In genomic region chr16:87202346-87202745, GRCh38 we compare ENCODE assay signal across 22 cellular contexts.
DNase-seq lines count a peak whose midpoint lies in the region; ATAC-seq and TF ChIP-seq lines count a peak whose summit lies in the region.
"Had no signal": no experiment of that assay in that cellular context is flagged by ENCODE, and none has a peak within 500 bp of the region (broad histone marks: within the 10 kb centered on the region; RNA-seq: fewer than 3 reads in every experiment).

No MANE protein-coding gene starts in this region.

- H3K4me1 ChIP-seq in SJSA1 (replicated peaks) (peaks cover 71% of the 10 kb centered on the region), fibroblast of lung (ENCODE audit: control insufficient read depth, extremely low read depth, insufficient read depth, low read length) (peaks cover 33% of the 10 kb centered on the region)

- H3K4me2 ChIP-seq in fibroblast of lung (ENCODE audit: extremely low read depth, insufficient read depth, low read length) = no peak overlapping the region

- H3K36me3 ChIP-seq in SJSA1 (no peaks in the 10 kb centered on the region), fibroblast of lung (ENCODE audit: control insufficient read depth, insufficient read depth, low read length) (no peaks in the 10 kb centered on the region)
- H3K36me3 ChIP-seq: pancreas, right atrium auricular region had no signal

- H3K27me3 ChIP-seq in SJSA1 (replicated peaks) (no peaks in the 10 kb centered on the region), fibroblast of lung (ENCODE audit: control insufficient read depth, insufficient read depth, low read length) (no peaks in the 10 kb centered on the region)
- H3K27me3 ChIP-seq: pancreas, right atrium auricular region had no signal

- H3K9me3 Mint-ChIP-seq in osteocyte (ENCODE audit: unreplicated experiment) (no peaks in the 10 kb centered on the region), CD14-positive monocyte (peaks cover 0 to 6% (median 2%) of the 10 kb centered on the region in 7 donors)
- H3K9me3 Mint-ChIP-seq in activated T-helper 17 cell treated with anti-CD3 and anti-CD28 coated beads, Interleukin-2, amount 50 U/mL, for 72 hours = no peaks in the 10 kb centered on the region
- H3K9me3 Mint-ChIP-seq in stimulated activated naive CD8-positive, alpha-beta T cell treated with anti-CD3 and anti-CD28 coated beads, Interleukin-15, amount 100 ng/mL, for 72 hours = no peaks in the 10 kb centered on the region
- H3K9me3 Mint-ChIP-seq: CD8-positive, alpha-beta memory T cell; central memory CD8-positive, alpha-beta T cell had no signal

- H3K4me1 Mint-ChIP-seq in osteocyte (ENCODE audit: unreplicated experiment) (peaks cover 85% of the 10 kb centered on the region), CD14-positive monocyte (no peaks in the 10 kb centered on the region)
- H3K4me1 Mint-ChIP-seq in activated T-helper 17 cell treated with anti-CD3 and anti-CD28 coated beads, Interleukin-2, amount 50 U/mL, for 72 hours = no peaks in the 10 kb centered on the region
- no peaks in the 10 kb centered on the region for H3K4me1 Mint-ChIP-seq in stimulated activated naive CD8-positive, alpha-beta T cell treated with anti-CD3 and anti-CD28 coated beads, Interleukin-15, amount 100 ng/mL, for 72 hours
- H3K4me1 Mint-ChIP-seq: CD8-positive, alpha-beta memory T cell had no signal

- no peak overlapping the region for H2AFZ ChIP-seq in fibroblast of lung (ENCODE audit: low read length)

- no peaks in the 10 kb centered on the region for H3K79me2 ChIP-seq in fibroblast of lung (ENCODE audit: control insufficient read depth, insufficient read depth, low read length)

- no peak for ATAC-seq in activated T-helper 17 cell treated with anti-CD3 and anti-CD28 coated beads, Interleukin-2, amount 50 U/mL, for 72 hours (replicated peaks)
- ATAC-seq in stimulated activated naive CD8-positive, alpha-beta T cell treated with anti-CD3 and anti-CD28 coated beads, Interleukin-15, amount 100 ng/mL, for 72 hours = no peak

- peak overlapping the region; percentile 72 for H3K27ac ChIP-seq in SJSA1
- peak overlapping the region; percentile 67 for H3K27ac ChIP-seq in fibroblast of lung (ENCODE audit: insufficient read depth, low read length)
- H3K27ac ChIP-seq: pancreas had no signal

- H3K4me3 Mint-ChIP-seq in osteocyte (ENCODE audit: unreplicated experiment) (no peak overlapping the region), CD14-positive monocyte (no peak overlapping the region)
- H3K4me3 Mint-ChIP-seq in activated T-helper 17 cell treated with anti-CD3 and anti-CD28 coated beads, Interleukin-2, amount 50 U/mL, for 72 hours = no peak overlapping the region
- no peak overlapping the region for H3K4me3 Mint-ChIP-seq in stimulated activated naive CD8-positive, alpha-beta T cell treated with anti-CD3 and anti-CD28 coated beads, Interleukin-15, amount 100 ng/mL, for 72 hours
- H3K4me3 Mint-ChIP-seq: activated CD8-positive, alpha-beta T cell treated with anti-CD3 and anti-CD28 coated beads, Interleukin-2, amount 10 ng/mL, durations not matched to agents 7 days and 5 days; CD8-positive, alpha-beta memory T cell; central memory CD8-positive, alpha-beta T cell; natural killer cell had no signal

- H3K4me3 ChIP-seq in AG10803 (ENCODE audit: low read length) (no peak overlapping the region), SJSA1 (no peak overlapping the region), fibroblast of lung (replicated peaks in 1 of 4; ENCODE audit: control extremely low read depth in 1 of 4, insufficient read depth in 1 of 4, low read depth in 3 of 4, low read length in 4 of 4) (no peak overlapping the region)
- H3K4me3 ChIP-seq: pancreas, right atrium auricular region had no signal

- H3K36me3 Mint-ChIP-seq in osteocyte (ENCODE audit: unreplicated experiment) (no peaks in the 10 kb centered on the region), CD14-positive monocyte (no peaks in the 10 kb centered on the region)
- no peaks in the 10 kb centered on the region for H3K36me3 Mint-ChIP-seq in activated T-helper 17 cell treated with anti-CD3 and anti-CD28 coated beads, Interleukin-2, amount 50 U/mL, for 72 hours (ENCODE audit: low read depth)
- H3K36me3 Mint-ChIP-seq: CD8-positive, alpha-beta memory T cell; natural killer cell had no signal

- H3K9me3 ChIP-seq in SJSA1 (replicated peaks) (no peaks in the 10 kb centered on the region), fibroblast of lung (ENCODE audit: control insufficient read depth, insufficient read depth, low read depth, low read length) (no peaks in the 10 kb centered on the region)
- H3K9me3 ChIP-seq: pancreas, right atrium auricular region had no signal

- no peak for TF ChIP-seq CTCF in AG10803 (conservative IDR thresholded peaks at IDR 0.05; ENCODE audit: low read length)
- no peak for TF ChIP-seq CTCF in fibroblast of lung (conservative IDR thresholded peaks at IDR 0.05 in 1 of 2, IDR thresholded peaks at IDR 0.05 in 1 of 2; ENCODE audit: low read depth in 1 of 2, low read length in 2 of 2)
- no peak for TF ChIP-seq CTCF in osteocyte (IDR thresholded peaks at IDR 0.05)
- no peak for TF ChIP-seq CTCF in CD14-positive monocyte (IDR thresholded peaks at IDR 0.05)

- peak overlapping the region; percentile 25 for H3K9ac ChIP-seq in fibroblast of lung (ENCODE audit: insufficient read depth, low read length)

- peak overlapping the region; percentile 97 for H3K27ac Mint-ChIP-seq in osteocyte (ENCODE audit: unreplicated experiment)
- H3K27ac Mint-ChIP-seq in activated T-helper 17 cell treated with anti-CD3 and anti-CD28 coated beads, Interleukin-2, amount 50 U/mL, for 72 hours = no peak overlapping the region
- H3K27ac Mint-ChIP-seq in stimulated activated naive CD8-positive, alpha-beta T cell treated with anti-CD3 and anti-CD28 coated beads, Interleukin-15, amount 100 ng/mL, for 72 hours = no peak overlapping the region
- H3K27ac Mint-ChIP-seq in CD14-positive monocyte = no peak overlapping the region
- H3K27ac Mint-ChIP-seq: activated CD8-positive, alpha-beta T cell treated with anti-CD3 and anti-CD28 coated beads, Interleukin-2, amount 10 ng/mL, durations not matched to agents 7 days and 5 days; CD8-positive, alpha-beta memory T cell; natural killer cell had no signal

- no peaks in the 10 kb centered on the region for H3K27me3 Mint-ChIP-seq in osteocyte (ENCODE audit: unreplicated experiment)
- peaks cover 4% of the 10 kb centered on the region for H3K27me3 Mint-ChIP-seq in activated T-helper 17 cell treated with anti-CD3 and anti-CD28 coated beads, Interleukin-2, amount 50 U/mL, for 72 hours
- peaks cover 7% of the 10 kb centered on the region for H3K27me3 Mint-ChIP-seq in stimulated activated naive CD8-positive, alpha-beta T cell treated with anti-CD3 and anti-CD28 coated beads, Interleukin-15, amount 100 ng/mL, for 72 hours
- peaks cover 3 to 7% (median 3%) of the 10 kb centered on the region in 3 donors for H3K27me3 Mint-ChIP-seq in CD14-positive monocyte (ENCODE audit: low read depth in 3 of 3)

- no peaks in the 10 kb centered on the region for H4K20me1 ChIP-seq in fibroblast of lung (ENCODE audit: control insufficient read depth, extremely low read depth, insufficient read depth, low read length)

- DNase-seq in AG10803 (ENCODE audit: low read depth) = peak; percentile 84
- peak in 1 of 2 experiments; percentile 66 for DNase-seq in SJSA1 (ENCODE audit: low read depth in 1 of 2, low spot score in 2 of 2)
- DNase-seq in fibroblast of lung (ENCODE audit: low read depth in 2 of 2) = peak; percentile 66 to 76
- DNase-seq in osteocyte (ENCODE audit: extremely low spot score, unreplicated experiment) = no peak
- no peak for DNase-seq in stimulated activated naive CD8-positive, alpha-beta T cell treated with anti-CD3 and anti-CD28 coated beads, Interleukin-15, amount 100 ng/mL, for 72 hours
- no peak for DNase-seq in epidermal melanocyte (ENCODE audit: insufficient read length, low spot score)
- DNase-seq in CD14-positive monocyte (ENCODE audit: low spot score) = no peak
- DNase-seq: activated CD4-positive, CD25-positive, alpha-beta regulatory T cell treated with anti-CD3 and anti-CD28 coated beads, Interleukin-2, amount 50 U/mL, for 72 hours; activated CD8-positive, alpha-beta T cell treated with anti-CD3 and anti-CD28 coated beads, Interleukin-2, amount 10 ng/mL, durations not matched to agents 7 days and 5 days; activated naive CD4-positive, alpha-beta T cell; AML-193; CD8-positive, alpha-beta memory T cell; effector CD8-positive, alpha-beta T cell; left cardiac atrium; natural killer cell; NCI-H187 treated with DMSO at 0.1 percent for 48 hours; NCI-H446; pancreas; Right ventricle myocardium superior had no signal

- intact Hi-C loops in CD14-positive monocyte (cut with micrococcal nuclease) = loop anchor here in 1 of 2 donors (10.0 kb wide), 1 partner anchor 432 kb away; no protein-coding TSS in a partner anchor

Comparison
In these comparisons a context has a peak if more than half of its experiments do, and no peak if none do; other contexts are left out.
1. DNase-seq: peak in AG10803 (single experiment) and fibroblast of lung (2 of 2); none in osteocyte (single experiment), stimulated activated naive CD8-positive, alpha-beta T cell treated with anti-CD3 and anti-CD28 coated beads, Interleukin-15, amount 100 ng/mL, for 72 hours (0 of 2), epidermal melanocyte (single experiment) and CD14-positive monocyte (single experiment).